15 cellular contexts compared by ENCODE assay signal in genomic region chr12:89731614-89732013, GRCh38. TPM values are rescaled to one million over a fixed set of nuclear protein-coding genes. Genes with fewer than 3 reads are reported as not detected.
A peak's percentile ranks its signal among the peaks of the same experiment; 100 is the strongest.
DNase-seq lines count a peak whose midpoint lies in the region; ATAC-seq, FAIRE-seq and TF ChIP-seq lines count a peak whose summit lies in the region.
"Had no signal": no experiment of that assay in that cellular context is flagged by ENCODE, and none has a peak within 500 bp of the region (broad histone marks: within the 10 kb centered on the region; RNA-seq: fewer than 3 reads in every experiment).

No MANE protein-coding gene starts in this region.

- no peaks in the 10 kb centered on the region for H3K27me3 ChIP-seq in brain microvascular endothelial cell (replicated peaks)
- H3K27me3 ChIP-seq: dorsolateral prefrontal cortex had no signal

- in situ Hi-C loops in ACHN (cut with HindIII; ENCODE audit: low pct_ligation_motif_present, low pct_unique_long_range_greater_than_20kb, low sequenced_read_pairs) = no loop called here
- in situ Hi-C loops in brain microvascular endothelial cell (cut with HindIII; ENCODE audit: low pct_ligation_motif_present, low sequenced_read_pairs) = no loop called here

- peak; percentile 18 for DNase-seq in ACHN
- peak; percentile 84 for DNase-seq in LHCN-M2 (ENCODE audit: low read depth)
- DNase-seq in brain microvascular endothelial cell = peak; percentile 65
- peak; percentile 37 to 43 for DNase-seq in lung microvascular endothelial cell (ENCODE audit: low read depth in 2 of 2)
- no peak for DNase-seq in urothelium cell line (ENCODE audit: low spot score)
- DNase-seq in SHP77 treated with DMSO at 0.1 percent for 48 hours (lab: John Stamatoyannopoulos, UW) = no peak
- DNase-seq in frontal cortex (ENCODE audit: low spot score in 2 of 2) = no peak
- DNase-seq: activated CD4-positive, alpha-beta T cell treated with anti-CD3 and anti-CD28 coated beads, Interleukin-2, amount 50 U/mL, for 48 hours; activated naive CD4-positive, alpha-beta T cell; C1 segment of cervical spinal cord; dorsolateral prefrontal cortex; NCI-H524; stimulated activated naive CD4-positive, alpha-beta T cell treated with Interleukin-2 at 50 U/mL for 16 hours had no signal

- no peak overlapping the region for H3K4me3 ChIP-seq in brain microvascular endothelial cell (ENCODE audit: low read depth, low read length)
- H3K4me3 ChIP-seq: dorsolateral prefrontal cortex had no signal

- FAIRE-seq in urothelium cell line (lab: Jason Lieb, UNC) (no peak), frontal cortex (lab: Jason Lieb, UNC) (no peak)
- FAIRE-seq: H1 had no signal

- H3K36me3 ChIP-seq in brain microvascular endothelial cell (replicated peaks) = no peaks in the 10 kb centered on the region

- no peak for ATAC-seq in GM18858 (IDR thresholded peaks at IDR 0.05; ENCODE audit: unreplicated experiment)

- TF ChIP-seq CTCF in brain microvascular endothelial cell (IDR thresholded peaks at IDR 0.05; ENCODE audit: low read depth, low read length, missing control alignments) = no peak

- peak overlapping the region; percentile 66 for H3K27ac ChIP-seq in brain microvascular endothelial cell
- H3K27ac ChIP-seq: dorsolateral prefrontal cortex had no signal

RNA-seq across cellular contexts. Expression of gene ATP2B1, which starts 23.0 kb away (rescaled TPM):
- 467 and 521 TPM in 2 replicates for total RNA-seq in LHCN-M2 (2014; rRNA removed)
- 134 TPM for polyA plus RNA-seq in LHCN-M2 (2012)
- total RNA-seq in lung microvascular endothelial cell = 15.5 and 15.7 TPM in 2 replicates
- 248 TPM for total RNA-seq in frontal cortex

Comparison
In these comparisons a context has a peak if more than half of its experiments do, and no peak if none do; other contexts are left out.
1. DNase-seq: peak in ACHN (single experiment), LHCN-M2 (single experiment), brain microvascular endothelial cell (single experiment) and lung microvascular endothelial cell (2 of 2); none in urothelium cell line (single experiment), SHP77 treated with DMSO at 0.1 percent for 48 hours (single experiment) and frontal cortex (0 of 2).
2. RNA of gene ATP2B1, which starts 23.0 kb away (total RNA-seq): 467 to 521 TPM in LHCN-M2 and 248 TPM in frontal cortex (single experiment); 15.5 to 15.7 TPM in lung microvascular endothelial cell; every median in the first group is over 10 times any median in the second.